In genomic region chr9:19049872-19050636, GRCh38 we compare ENCODE assay signal across 9 cellular contexts. TPM values are rescaled to one million over a fixed set of nuclear protein-coding genes. Genes with fewer than 3 reads are reported as not detected.
A peak's percentile ranks its signal among the peaks of the same experiment; 100 is the strongest.
DNase-seq lines count a peak whose midpoint lies in the region; ATAC-seq and TF ChIP-seq lines count a peak whose summit lies in the region.
"Had no signal": no experiment of that assay in that cellular context is flagged by ENCODE, and none has a peak within 500 bp of the region (broad histone marks: within the 10 kb centered on the region; RNA-seq: fewer than 3 reads in every experiment).

No MANE protein-coding gene starts in this region.

- H3K4me1 Mint-ChIP-seq in activated CD8-positive, alpha-beta T cell treated with anti-CD3 and anti-CD28 coated beads for 36 hours (ENCODE audit: low read depth) = peaks cover 26% of the 10 kb centered on the region
- peaks cover 35% of the 10 kb centered on the region for H3K4me1 Mint-ChIP-seq in osteocyte (ENCODE audit: unreplicated experiment)

- H3K9me3 Mint-ChIP-seq in activated CD8-positive, alpha-beta T cell treated with anti-CD3 and anti-CD28 coated beads for 36 hours = no peaks in the 10 kb centered on the region
- no peaks in the 10 kb centered on the region for H3K9me3 Mint-ChIP-seq in osteocyte (ENCODE audit: unreplicated experiment)

- intact Hi-C loops in activated CD8-positive, alpha-beta T cell treated with anti-CD3 and anti-CD28 coated beads for 36 hours (cut with micrococcal nuclease) = loop anchor here (2.0 to 10.0 kb wide), 4 partner anchors 53 to 407 kb away; partner anchors contain the start of gene HAUS6

- TF ChIP-seq CTCF in activated CD8-positive, alpha-beta T cell treated with anti-CD3 and anti-CD28 coated beads for 36 hours (IDR thresholded peaks at IDR 0.05) = no peak
- TF ChIP-seq CTCF in gastroesophageal sphincter (IDR thresholded peaks at IDR 0.05) (no peak), osteocyte (IDR thresholded peaks at IDR 0.05) (no peak)

- H3K4me3 Mint-ChIP-seq in activated CD8-positive, alpha-beta T cell treated with anti-CD3 and anti-CD28 coated beads for 36 hours = peak overlapping the region; percentile 98
- H3K4me3 Mint-ChIP-seq in osteocyte (ENCODE audit: unreplicated experiment) = peak overlapping the region; percentile 96

- H3K27ac Mint-ChIP-seq in activated CD8-positive, alpha-beta T cell treated with anti-CD3 and anti-CD28 coated beads for 36 hours = peak overlapping the region; percentile 97
- H3K27ac Mint-ChIP-seq in osteocyte (ENCODE audit: unreplicated experiment) = peak overlapping the region; percentile 99

- peak overlapping the region; percentile 82 to 86 for H3K4me3 ChIP-seq in gastroesophageal sphincter

- TF ChIP-seq POLR2A in gastroesophageal sphincter (IDR thresholded peaks at IDR 0.05) = no peak

- ATAC-seq in activated CD8-positive, alpha-beta T cell treated with anti-CD3 and anti-CD28 coated beads for 36 hours = no peak
- ATAC-seq in gastroesophageal sphincter = no peak

- 2 to 6% methylated on average over 14 to 30 of the region's 36 CpGs for WGBS in gastroesophageal sphincter (ENCODE audit: low coverage in 1 of 2), 2 donors

- TF ChIP-seq EP300 in gastroesophageal sphincter (IDR thresholded peaks at IDR 0.05) = no peak

- peaks cover 34% of the 10 kb centered on the region for H3K36me3 Mint-ChIP-seq in activated CD8-positive, alpha-beta T cell treated with anti-CD3 and anti-CD28 coated beads for 36 hours (ENCODE audit: low read depth)
- peaks cover 6% of the 10 kb centered on the region for H3K36me3 Mint-ChIP-seq in osteocyte (ENCODE audit: unreplicated experiment)

- no peaks in the 10 kb centered on the region for H3K27me3 Mint-ChIP-seq in activated CD8-positive, alpha-beta T cell treated with anti-CD3 and anti-CD28 coated beads for 36 hours
- no peaks in the 10 kb centered on the region for H3K27me3 Mint-ChIP-seq in osteocyte (ENCODE audit: unreplicated experiment)

- peaks cover 0 to 48% (median 20%) of the 10 kb centered on the region in 3 donors for H3K4me1 ChIP-seq in gastroesophageal sphincter

- CTCF ChIA-PET in activated CD8-positive, alpha-beta T cell treated with anti-CD3 and anti-CD28 coated beads for 36 hours (lab: Charles Lee) = interaction anchor here (0.8 to 3.5 kb wide), 13 partner anchors 12 to 608 kb away, joined by 3 to 38 read pairs (median 4); no protein-coding TSS in a partner anchor

- DNase-seq in COLO668 (lab: John Stamatoyannopoulos, UW; ENCODE audit: unreplicated experiment) (peak; percentile 35), HPDE6-E6E7 (ENCODE audit: extremely low spot score) (peak; percentile 12), osteocyte (ENCODE audit: extremely low spot score, unreplicated experiment) (no peak), SIG-M5 (lab: John Stamatoyannopoulos, UW) (no peak), iPS-NIHi11 (ENCODE audit: low spot score) (no peak)
- DNase-seq in activated CD8-positive, alpha-beta T cell treated with anti-CD3 and anti-CD28 coated beads for 36 hours = peak; percentile 35
- DNase-seq in effector CD4-positive, alpha-beta T cell = no peak

- H3K27ac ChIP-seq in gastroesophageal sphincter = peak overlapping the region; percentile 92 to 99 (median 98)

- no peaks in the 10 kb centered on the region for H3K27me3 ChIP-seq in gastroesophageal sphincter

- POLR2A ChIA-PET in activated CD8-positive, alpha-beta T cell treated with anti-CD3 and anti-CD28 coated beads for 36 hours (lab: Charles Lee) = interaction anchor here (0.8 to 2.6 kb wide), 6 partner anchors 10 to 326 kb away, joined by 3 to 7 read pairs (median 5); no protein-coding TSS in a partner anchor

- H3K9me3 ChIP-seq in gastroesophageal sphincter = no peaks in the 10 kb centered on the region

- H3K36me3 ChIP-seq in gastroesophageal sphincter = peaks cover 0 to 5% of the 10 kb centered on the region in 2 donors

RNA-seq across cellular contexts. Expression of gene RRAGA, which starts 0.8 kb away (rescaled TPM):
- total RNA-seq in activated CD8-positive, alpha-beta T cell treated with anti-CD3 and anti-CD28 coated beads for 36 hours = 10 to 100 TPM; 53.6 to 56.3 TPM
- 10 to 100 TPM; 52.5 to 92.8 (median 71.5) TPM for total RNA-seq in gastroesophageal sphincter
- 110 and 111 TPM in 2 replicates for total RNA-seq in osteocyte

RNA-seq across cellular contexts. Expression of gene SAXO1, which starts 17.0 kb away (rescaled TPM):
- total RNA-seq in activated CD8-positive, alpha-beta T cell treated with anti-CD3 and anti-CD28 coated beads for 36 hours = under 1 TPM in 1 of 2 experiments, not detected in 1; 0.07 TPM
- total RNA-seq in gastroesophageal sphincter (under 1 TPM in 1 of 4 donors, not detected in 3; 0.39 TPM), osteocyte (not detected in 2 replicates)
- total RNA-seq: T-helper 2 cell treated with Interferon-gamma antibody and Interleukin-4, amounts not matched to agents 100 ng/mL and 5 ng/mL, for 36 hours had no signal

RNA-seq across cellular contexts. Expression of gene HAUS6, which starts 52.6 kb away (rescaled TPM):
- total RNA-seq in activated CD8-positive, alpha-beta T cell treated with anti-CD3 and anti-CD28 coated beads for 36 hours = 10 to 100 TPM; 30.8 to 35.8 TPM
- 10 to 100 TPM in 2 of 4 donors, 1 to 10 TPM in 2; 7.3 to 16.5 (median 9.8) TPM for total RNA-seq in gastroesophageal sphincter
- 8.6 and 9.5 TPM in 2 replicates for total RNA-seq in osteocyte

Comparison
In these comparisons a context has a peak if more than half of its experiments do, and no peak if none do; other contexts are left out.
1. DNase-seq: peak in COLO668 (single experiment), HPDE6-E6E7 (single experiment) and activated CD8-positive, alpha-beta T cell treated with anti-CD3 and anti-CD28 coated beads for 36 hours (single experiment); none in osteocyte (single experiment), effector CD4-positive, alpha-beta T cell (single experiment), SIG-M5 (single experiment) and iPS-NIHi11 (single experiment).